ENCODE assay signal across 8 cellular contexts in the genomic region with DNA sequence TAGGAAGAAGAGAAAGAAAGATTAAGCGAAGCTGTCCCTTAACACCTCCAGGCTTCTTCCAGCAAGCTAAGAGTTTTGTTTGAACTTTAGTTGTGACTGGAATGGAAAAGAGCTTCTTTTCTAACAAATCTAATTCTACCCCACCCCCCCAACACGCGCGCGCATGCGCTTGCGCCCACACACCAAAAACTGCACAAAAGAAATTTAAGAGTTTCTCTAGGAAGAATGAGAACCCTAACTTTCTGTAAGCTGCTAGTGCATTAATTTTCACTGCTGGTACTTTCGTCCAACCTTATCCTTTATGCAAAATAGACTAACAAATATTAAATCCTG. TPM values are rescaled to one million over a fixed set of nuclear protein-coding genes. Genes with fewer than 3 reads are reported as not detected.
DNase-seq lines count a peak whose midpoint lies in the region; ATAC-seq and TF ChIP-seq lines count a peak whose summit lies in the region.

No MANE protein-coding gene starts in this region.

- peaks cover 83% of the 10 kb centered on the region for H3K27me3 Mint-ChIP-seq in mesothelial cell of epicardium (ENCODE audit: low read depth)
- H3K27me3 Mint-ChIP-seq in stimulated activated memory B cell treated with anti-CD40 and anti-IgM and Interleukin-4, amounts not matched to agents 10 μg/mL and 1 μg/mL and 100 μg/mL, for 72 hours = peaks cover 41% of the 10 kb centered on the region

- H3K9me3 Mint-ChIP-seq in mesothelial cell of epicardium = no peaks in the 10 kb centered on the region
- no peaks in the 10 kb centered on the region for H3K9me3 Mint-ChIP-seq in stimulated activated memory B cell treated with anti-CD40 and anti-IgM and Interleukin-4, amounts not matched to agents 10 μg/mL and 1 μg/mL and 100 μg/mL, for 72 hours

- H3K36me3 ChIP-seq in colonic mucosa = no peaks in the 10 kb centered on the region
- no peaks in the 10 kb centered on the region for H3K36me3 ChIP-seq in vagina

- no peaks in the 10 kb centered on the region for H3K9me3 ChIP-seq in colonic mucosa
- no peaks in the 10 kb centered on the region for H3K9me3 ChIP-seq in vagina

- H3K4me1 Mint-ChIP-seq in mesothelial cell of epicardium = peaks cover 10% of the 10 kb centered on the region
- no peaks in the 10 kb centered on the region for H3K4me1 Mint-ChIP-seq in stimulated activated memory B cell treated with anti-CD40 and anti-IgM and Interleukin-4, amounts not matched to agents 10 μg/mL and 1 μg/mL and 100 μg/mL, for 72 hours

- H3K27ac ChIP-seq in colonic mucosa (no peak overlapping the region), vagina (peak overlapping the region; percentile 18)

- H3K36me3 Mint-ChIP-seq in mesothelial cell of epicardium = no peaks in the 10 kb centered on the region
- no peaks in the 10 kb centered on the region for H3K36me3 Mint-ChIP-seq in stimulated activated memory B cell treated with anti-CD40 and anti-IgM and Interleukin-4, amounts not matched to agents 10 μg/mL and 1 μg/mL and 100 μg/mL, for 72 hours

- no peak overlapping the region for H3K9ac ChIP-seq in colonic mucosa (ENCODE audit: low read depth in 2 of 2, low read length in 2 of 2)

- H3K4me3 ChIP-seq in colonic mucosa = peak overlapping the region; percentile 45
- peak overlapping the region; percentile 50 to 68 for H3K4me3 ChIP-seq in vagina

- H3K27me3 ChIP-seq in colonic mucosa (peaks cover 18% of the 10 kb centered on the region), vagina (no peaks in the 10 kb centered on the region)

- intact Hi-C loops in colonic mucosa (cut with DNase I) (no loop called here), vagina (cut with DNase I) (no loop called here)

- H3K4me3 Mint-ChIP-seq in mesothelial cell of epicardium = peak overlapping the region; percentile 77
- H3K4me3 Mint-ChIP-seq in stimulated activated memory B cell treated with anti-CD40 and anti-IgM and Interleukin-4, amounts not matched to agents 10 μg/mL and 1 μg/mL and 100 μg/mL, for 72 hours = no peak overlapping the region

- ATAC-seq in HG03039 (IDR thresholded peaks at IDR 0.05; ENCODE audit: unreplicated experiment) = no peak
- ATAC-seq in stimulated activated memory B cell treated with anti-CD40 and anti-IgM and Interleukin-4, amounts not matched to agents 10 μg/mL and 1 μg/mL and 100 μg/mL, for 72 hours = no peak

- TF ChIP-seq POLR2A in vagina (IDR thresholded peaks at IDR 0.05) = no peak

- peak; percentile 10 for DNase-seq in stimulated activated CD4-positive, alpha-beta T cell treated with anti-CD3 and anti-CD28 coated beads, Interleukin-4, amount 100 ng/mL, for 1 hour
- DNase-seq in stimulated activated CD4-positive, alpha-beta T cell treated with anti-CD3 and anti-CD28 coated beads, Interleukin-1b, Interleukin-23, amount 100 ng/mL, for 48 hours = no peak
- no peak for DNase-seq in colonic mucosa
- DNase-seq in mesothelial cell of epicardium (ENCODE audit: low spot score in 2 of 2, unreplicated experiment in 2 of 2) = no peak
- no peak for DNase-seq in vagina (ENCODE audit: extremely low spot score in 2 of 2)
- DNase-seq in DMS79 treated with DMSO at 0.1 percent for 48 hours (lab: John Stamatoyannopoulos, UW) = no peak

- H3K27ac Mint-ChIP-seq in mesothelial cell of epicardium = no peak overlapping the region
- H3K27ac Mint-ChIP-seq in stimulated activated memory B cell treated with anti-CD40 and anti-IgM and Interleukin-4, amounts not matched to agents 10 μg/mL and 1 μg/mL and 100 μg/mL, for 72 hours = no peak overlapping the region

- TF ChIP-seq CTCF in colonic mucosa (IDR thresholded peaks at IDR 0.05) (no peak), mesothelial cell of epicardium (IDR thresholded peaks at IDR 0.05; ENCODE audit: unreplicated experiment) (no peak), vagina (IDR thresholded peaks at IDR 0.05) (no peak)

- H3K4me1 ChIP-seq in colonic mucosa (peaks cover 9% of the 10 kb centered on the region), vagina (peaks cover 12% of the 10 kb centered on the region)

RNA-seq across cellular contexts. Expression of gene INTU, which starts 9.0 kb away (rescaled TPM):
- total RNA-seq in colonic mucosa = 1 to 10 TPM; 3.0 to 4.8 TPM
- total RNA-seq in mesothelial cell of epicardium = 25.0 to 27.7 TPM (median 26.2 TPM) in 3 replicates
- total RNA-seq in vagina = 8.8 TPM
